In genomic region chr12:1702708-1703107, GRCh38 we compare ENCODE assay signal across 1 cellular context.
TF ChIP-seq lines count a peak whose summit lies in the region.

No MANE protein-coding gene starts in this region.

TF ChIP-seq in IMR-90, 13 proteins besides CTCF, POLR2A, EP300 and RAD21 (continued from another document):
- TF ChIP-seq, protein P1, sequence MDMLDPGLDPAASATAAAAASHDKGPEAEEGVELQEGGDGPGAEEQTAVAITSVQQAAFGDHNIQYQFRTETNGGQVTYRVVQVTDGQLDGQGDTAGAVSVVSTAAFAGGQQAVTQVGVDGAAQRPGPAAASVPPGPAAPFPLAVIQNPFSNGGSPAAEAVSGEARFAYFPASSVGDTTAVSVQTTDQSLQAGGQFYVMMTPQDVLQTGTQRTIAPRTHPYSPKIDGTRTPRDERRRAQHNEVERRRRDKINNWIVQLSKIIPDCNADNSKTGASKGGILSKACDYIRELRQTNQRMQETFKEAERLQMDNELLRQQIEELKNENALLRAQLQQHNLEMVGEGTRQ (IDR thresholded peaks at IDR 0.05; ENCODE audit: low read depth, low read length), result no peak
- TF ChIP-seq, protein P2, sequence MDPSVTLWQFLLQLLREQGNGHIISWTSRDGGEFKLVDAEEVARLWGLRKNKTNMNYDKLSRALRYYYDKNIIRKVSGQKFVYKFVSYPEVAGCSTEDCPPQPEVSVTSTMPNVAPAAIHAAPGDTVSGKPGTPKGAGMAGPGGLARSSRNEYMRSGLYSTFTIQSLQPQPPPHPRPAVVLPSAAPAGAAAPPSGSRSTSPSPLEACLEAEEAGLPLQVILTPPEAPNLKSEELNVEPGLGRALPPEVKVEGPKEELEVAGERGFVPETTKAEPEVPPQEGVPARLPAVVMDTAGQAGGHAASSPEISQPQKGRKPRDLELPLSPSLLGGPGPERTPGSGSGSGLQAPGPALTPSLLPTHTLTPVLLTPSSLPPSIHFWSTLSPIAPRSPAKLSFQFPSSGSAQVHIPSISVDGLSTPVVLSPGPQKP (IDR thresholded peaks at IDR 0.05; ENCODE audit: borderline replicate concordance, low read depth, low read length), result no peak
- no peak for TF ChIP-seq BHLHE40 (IDR thresholded peaks at IDR 0.05; ENCODE audit: low read depth, low read length)
- no peak for TF ChIP-seq FOS (IDR thresholded peaks at IDR 0.05; ENCODE audit: low read depth, low read length)
- no peak for TF ChIP-seq MXI1 (IDR thresholded peaks at IDR 0.05; ENCODE audit: borderline replicate concordance, low read depth, low read length)
- no peak for TF ChIP-seq SMC3 (IDR thresholded peaks at IDR 0.05; ENCODE audit: low read depth, low read length)
- TF ChIP-seq NFE2L2 (IDR thresholded peaks at IDR 0.05; ENCODE audit: low read depth, low read length), result no peak
- TF ChIP-seq CEBPB (IDR thresholded peaks at IDR 0.05; ENCODE audit: low read depth, low read length), result no peak
